ENCODE assay signal across 30 cellular contexts in genomic region chr6:17341891-17342290, GRCh38. TPM values are rescaled to one million over a fixed set of nuclear protein-coding genes. Genes with fewer than 3 reads are reported as not detected.
"Had no signal": no experiment of that assay in that cellular context is flagged by ENCODE, and none has a peak within 500 bp of the region (broad histone marks: within the 10 kb centered on the region; RNA-seq: fewer than 3 reads in every experiment).

No MANE protein-coding gene starts in this region.

- H3K4me3 ChIP-seq: ascending aorta, cardiac muscle cell had no signal

- H3K9me3 ChIP-seq: ascending aorta had no signal

- DNase-seq: activated B cell treated with CpG ODN at 0.5 μM for 24 hours; activated CD4-positive, alpha-beta memory T cell treated with anti-CD3 and anti-CD28 coated beads, Interleukin-2, amount 10 ng/mL, durations not matched to agents 7 days and 5 days; activated CD4-positive, alpha-beta T cell treated with anti-CD3 and anti-CD28 coated beads for 4 hours; activated CD4-positive, alpha-beta T cell treated with anti-CD3 and anti-CD28 coated beads, Interleukin-2, amount 10 ng/mL, durations not matched to agents 24 days and 14 days; activated CD4-positive, alpha-beta T cell treated with anti-CD3 and anti-CD28 coated beads, Interleukin-2, amount 50 U/mL, for 1 hour; activated CD4-positive, alpha-beta T cell treated with anti-CD3 and anti-CD28 coated beads, Interleukin-2, amount 50 U/mL, for 4 hours; activated CD4-positive, CD25-positive, alpha-beta regulatory T cell treated with anti-CD3 and anti-CD28 coated beads, Interleukin-2, amount 50 U/mL, for 72 hours; activated CD8-positive, alpha-beta memory T cell treated with anti-CD3 and anti-CD28 coated beads for 24 hours; activated CD8-positive, alpha-beta memory T cell treated with anti-CD3 and anti-CD28 coated beads, Interleukin-2, amount 10 ng/mL, durations not matched to agents 7 days and 5 days; activated CD8-positive, alpha-beta memory T cell treated with anti-CD3 and anti-CD28 coated beads, Interleukin-2, amount 50 U/mL, for 48 hours; activated CD8-positive, alpha-beta T cell treated with anti-CD3 and anti-CD28 coated beads, Interleukin-2, amount 10 ng/mL, durations not matched to agents 7 days and 5 days; activated effector memory CD4-positive, alpha-beta T cell treated with Interleukin-2 at 50 U/mL for 16 hours; activated gamma-delta T cell; activated naive CD4-positive, alpha-beta T cell treated with anti-CD3 and anti-CD28 coated beads, Interleukin-2, amount 10 ng/mL, durations not matched to agents 7 days and 5 days; activated naive CD4-positive, alpha-beta T cell treated with Interleukin-2 at 50 U/mL for 16 hours; activated naive CD8-positive, alpha-beta T cell treated with anti-CD3 and anti-CD28 coated beads, Interleukin-2, amount 10 ng/mL, durations not matched to agents 7 days and 5 days; activated naive CD8-positive, alpha-beta T cell treated with anti-CD3 and anti-CD28 coated beads, Interleukin-2, amount 50 U/mL, for 24 hours; activated T-cell treated with anti-CD3 and anti-CD28 coated beads, Interleukin-2, amount 50 U/mL, for 24 hours; activated T-cell treated with anti-CD3 and anti-CD28 coated beads, Interleukin-2, amount 50 U/mL, for 48 hours; amygdala; anterior cingulate cortex; caudate nucleus; cerebellar nuclear complex; T-helper 1 cell; T-helper 2 cell; T-helper 9 cell had no signal

- H3K4me1 ChIP-seq: ascending aorta had no signal

- H3K36me3 ChIP-seq: ascending aorta, cardiac muscle cell had no signal

- H3K27ac ChIP-seq: ascending aorta, cardiac muscle cell, VCaP had no signal

- H3K27me3 ChIP-seq: ascending aorta, cardiac muscle cell had no signal

- ATAC-seq: activated CD8-positive, alpha-beta memory T cell treated with anti-CD3 and anti-CD28 coated beads, Interleukin-2, amount 10 ng/mL, durations not matched to agents 7 days and 5 days; activated CD8-positive, alpha-beta T cell treated with anti-CD3 and anti-CD28 coated beads, Interleukin-2, amount 10 ng/mL, durations not matched to agents 7 days and 5 days; activated naive CD8-positive, alpha-beta T cell treated with anti-CD3 and anti-CD28 coated beads, Interleukin-2, amount 50 U/mL, for 24 hours had no signal

RNA-seq across cellular contexts. Expression of gene CAP2, which starts 51.5 kb away (rescaled TPM):
- total RNA-seq: activated B cell treated with CpG ODN at 0.5 μM for 24 hours; activated CD4-positive, alpha-beta memory T cell treated with anti-CD3 and anti-CD28 coated beads, Interleukin-2, amount 10 ng/mL, durations not matched to agents 7 days and 5 days; activated CD4-positive, alpha-beta T cell treated with anti-CD3 and anti-CD28 coated beads, Interleukin-2, amount 10 ng/mL, durations not matched to agents 24 days and 14 days; activated CD8-positive, alpha-beta memory T cell treated with anti-CD3 and anti-CD28 coated beads, Interleukin-2, amount 10 ng/mL, durations not matched to agents 7 days and 5 days; activated CD8-positive, alpha-beta T cell treated with anti-CD3 and anti-CD28 coated beads, Interleukin-2, amount 10 ng/mL, durations not matched to agents 7 days and 5 days; activated naive CD8-positive, alpha-beta T cell treated with anti-CD3 and anti-CD28 coated beads, Interleukin-2, amount 10 ng/mL, durations not matched to agents 7 days and 5 days; activated T-helper 2 cell treated with anti-CD3 and anti-CD28 coated beads, Interferon-gamma antibody, Interleukin-2, Interleukin-4, amounts not matched to agents 10 μg/mL and 5 μg/mL and 100 μg/mL, durations not matched to agents 14 hours and 24 hours and 36 hours had no signal
